In genomic region chr7:91567111-91568012, GRCh38 we compare ENCODE assay signal across 25 cellular contexts.
DNase-seq lines count a peak whose midpoint lies in the region; ATAC-seq and TF ChIP-seq lines count a peak whose summit lies in the region.
"Had no signal": no experiment of that assay in that cellular context is flagged by ENCODE, and none has a peak within 500 bp of the region (broad histone marks: within the 10 kb centered on the region; RNA-seq: fewer than 3 reads in every experiment).

No MANE protein-coding gene starts in this region.

- peak overlapping the region; percentile 40 for H2AFZ ChIP-seq in mammary epithelial cell (ENCODE audit: low read depth, low read length)

- peaks cover 2% of the 10 kb centered on the region for H3K27me3 Mint-ChIP-seq in nephron progenitor cell (ENCODE audit: low read depth, poor library complexity)
- H3K27me3 Mint-ChIP-seq: activated CD8-positive, alpha-beta memory T cell treated with anti-CD3 and anti-CD28 coated beads, Interleukin-2, amount 10 ng/mL, durations not matched to agents 7 days and 5 days; IgD-negative memory B cell; stimulated activated naive CD8-positive, alpha-beta T cell treated with anti-CD3 and anti-CD28 coated beads, Interleukin-15, amount 100 ng/mL, for 72 hours; T-helper 17 cell had no signal

- H3K27ac ChIP-seq in 22Rv1 (peak overlapping the region; percentile 88; the same call in 1 of the 2 replicates), mammary epithelial cell (ENCODE audit: insufficient read depth, low read depth, low read length) (no peak overlapping the region), A673 (ENCODE audit: low read depth, low read length, poor library complexity, severe bottlenecking) (no peak overlapping the region), heart right ventricle (no peak overlapping the region)
- H3K27ac ChIP-seq: neutrophil, thyroid gland had no signal

- dilution Hi-C loops in mammary epithelial cell (cut with HindIII; ENCODE audit: low sequenced_read_pairs), result no loop called here

- H3K4me1 Mint-ChIP-seq in nephron progenitor cell, result peaks cover 45% of the 10 kb centered on the region
- H3K4me1 Mint-ChIP-seq: activated CD8-positive, alpha-beta memory T cell treated with anti-CD3 and anti-CD28 coated beads, Interleukin-2, amount 10 ng/mL, durations not matched to agents 7 days and 5 days; immature natural killer cell; memory B cell; stimulated activated naive CD8-positive, alpha-beta T cell treated with anti-CD3 and anti-CD28 coated beads, Interleukin-15, amount 100 ng/mL, for 72 hours; T-helper 17 cell had no signal

- no peaks in the 10 kb centered on the region for H3K79me2 ChIP-seq in mammary epithelial cell (ENCODE audit: insufficient read depth, low read length)

- BruUV-seq in mammary epithelial cell (replicated peaks; lab: Mats Ljungman, UMichigan) (no TSS peak), A673 (replicated peaks; lab: Mats Ljungman, UMichigan) (no TSS peak)

- H3K4me3 ChIP-seq in mammary epithelial cell (replicated peaks in 1 of 3; ENCODE audit: insufficient read depth in 1 of 3, low read depth in 2 of 3, low read length in 3 of 3) (no peak overlapping the region), A673 (ENCODE audit: low read depth, low read length, poor library complexity, severe bottlenecking) (no peak overlapping the region), heart right ventricle (no peak overlapping the region)
- H3K4me3 ChIP-seq: thyroid gland had no signal

- H3K36me3 ChIP-seq in mammary epithelial cell (ENCODE audit: insufficient read depth, low read length) (no peaks in the 10 kb centered on the region), A673 (ENCODE audit: insufficient read depth, low read length, poor library complexity, severe bottlenecking) (no peaks in the 10 kb centered on the region), heart right ventricle (no peaks in the 10 kb centered on the region)
- H3K36me3 ChIP-seq: neutrophil, thyroid gland had no signal

- no peak overlapping the region for H3K4me2 ChIP-seq in mammary epithelial cell (ENCODE audit: insufficient read depth, low read depth, low read length)

- in situ Hi-C loops in mammary epithelial cell (cut with MboI; ENCODE audit: low sequenced_read_pairs in 2 of 2), result no loop called here

- POLR2A ChIA-PET in A673 (lab: Charles Lee; ENCODE audit: low non-redundant PET), result interaction anchor here (0.6 kb wide), 1 partner anchor 79 kb away, joined by 3 read pairs; no protein-coding TSS in a partner anchor

- peak overlapping the region; percentile 58 for H3K27ac Mint-ChIP-seq in nephron progenitor cell
- H3K27ac Mint-ChIP-seq: activated CD8-positive, alpha-beta memory T cell treated with anti-CD3 and anti-CD28 coated beads, Interleukin-2, amount 10 ng/mL, durations not matched to agents 7 days and 5 days; IgD-negative memory B cell; immature natural killer cell; memory B cell; T-helper 17 cell had no signal

- H3K9me3 Mint-ChIP-seq in nephron progenitor cell, result no peaks in the 10 kb centered on the region
- H3K9me3 Mint-ChIP-seq: memory B cell had no signal

- H3K4me1 ChIP-seq in mammary epithelial cell (ENCODE audit: insufficient read depth, low read length) (peaks cover 10% of the 10 kb centered on the region), A673 (ENCODE audit: insufficient read depth, low read length, poor library complexity, severe bottlenecking) (no peaks in the 10 kb centered on the region), heart right ventricle (peaks cover 0 to 8% (median 0%) of the 10 kb centered on the region in 9 donors)

- CTCF ChIA-PET in mammary epithelial cell (lab: Charles Lee; ENCODE audit: low non-redundant PET) (no interaction called here), A673 (lab: Charles Lee) (no interaction called here)

- H3K9me3 ChIP-seq in mammary epithelial cell (replicated peaks; ENCODE audit: insufficient read depth, low read length) (no peaks in the 10 kb centered on the region), A673 (ENCODE audit: low read depth, low read length, poor library complexity, severe bottlenecking) (no peaks in the 10 kb centered on the region), heart right ventricle (no peaks in the 10 kb centered on the region)
- H3K9me3 ChIP-seq: neutrophil, thyroid gland had no signal

- no peak overlapping the region for H3K4me3 Mint-ChIP-seq in nephron progenitor cell
- H3K4me3 Mint-ChIP-seq: activated CD8-positive, alpha-beta memory T cell treated with anti-CD3 and anti-CD28 coated beads, Interleukin-2, amount 10 ng/mL, durations not matched to agents 7 days and 5 days; IgD-negative memory B cell; immature natural killer cell; memory B cell; stimulated activated naive CD8-positive, alpha-beta T cell treated with anti-CD3 and anti-CD28 coated beads, Interleukin-15, amount 100 ng/mL, for 72 hours; T-helper 17 cell had no signal

- H3K9ac ChIP-seq in mammary epithelial cell (ENCODE audit: insufficient read depth, low read length), result no peak overlapping the region

- DNase-seq in NCI-H146 (lab: John Stamatoyannopoulos, UW), result peak; percentile 60
- DNase-seq in mammary epithelial cell, result no peak
- no peak for DNase-seq in nephron progenitor cell
- DNase-seq in A673 (ENCODE audit: low spot score), result no peak
- DNase-seq in H4 (ENCODE audit: low spot score), result no peak
- DNase-seq in heart right ventricle, result no peak
- DNase-seq: activated CD8-positive, alpha-beta memory T cell treated with anti-CD3 and anti-CD28 coated beads, Interleukin-2, amount 10 ng/mL, durations not matched to agents 7 days and 5 days; activated naive CD4-positive, alpha-beta T cell; activated T-cell treated with anti-CD3 and anti-CD28 coated beads, Interleukin-2, amount 50 U/mL, for 48 hours; immature natural killer cell; NCI-H187 treated with DMSO at 0.1 percent for 48 hours; NCI-H524; OCI-M1; posterior cingulate gyrus; stimulated activated CD4-positive, alpha-beta T cell treated with anti-CD3 and anti-CD28 coated beads, Interleukin-12 subunit alpha, Interleukin-12 subunit beta, amount 100 ng/mL, for 4 hours; stimulated activated CD4-positive, alpha-beta T cell treated with anti-CD3 and anti-CD28 coated beads, Interleukin-2, amount 100 ng/mL, for 48 hours; stimulated activated naive CD8-positive, alpha-beta T cell treated with anti-CD3 and anti-CD28 coated beads, Interleukin-15, amount 100 ng/mL, for 72 hours; T-helper 17 cell; thyroid gland had no signal

- H3K27me3 ChIP-seq in mammary epithelial cell (ENCODE audit: insufficient read depth, low read length) (no peaks in the 10 kb centered on the region), A673 (replicated peaks; ENCODE audit: insufficient read depth, low read depth, low read length, poor library complexity) (no peaks in the 10 kb centered on the region), heart right ventricle (no peaks in the 10 kb centered on the region)
- H3K27me3 ChIP-seq: neutrophil, thyroid gland had no signal

- TF ChIP-seq CTCF in 22Rv1 (IDR thresholded peaks at IDR 0.05) (no peak), mammary epithelial cell (conservative IDR thresholded peaks at IDR 0.05 in 1 of 2, IDR thresholded peaks at IDR 0.05 in 1 of 2; ENCODE audit: extremely low read depth in 1 of 2, insufficient read depth in 1 of 2, low read depth in 1 of 2, low read length in 2 of 2) (no peak), nephron progenitor cell (IDR thresholded peaks at IDR 0.05) (no peak), A673 (conservative IDR thresholded peaks at IDR 0.05; ENCODE audit: low read depth, low read length) (no peak), heart right ventricle (IDR thresholded peaks at IDR 0.05) (no peak)

- H3K36me3 Mint-ChIP-seq in nephron progenitor cell (ENCODE audit: low read depth), result no peaks in the 10 kb centered on the region
- H3K36me3 Mint-ChIP-seq: activated CD8-positive, alpha-beta memory T cell treated with anti-CD3 and anti-CD28 coated beads, Interleukin-2, amount 10 ng/mL, durations not matched to agents 7 days and 5 days; memory B cell had no signal

- intact Hi-C loops in mammary epithelial cell (cut with micrococcal nuclease) (no loop called here), A673 (cut with micrococcal nuclease; ENCODE audit: unreplicated experiment) (no loop called here), heart right ventricle (cut with DNase I) (no loop called here)

- no peak for ATAC-seq in heart right ventricle
- ATAC-seq in GM19324 (IDR thresholded peaks at IDR 0.05; ENCODE audit: low FRiP score, unreplicated experiment), result no peak
- ATAC-seq: activated CD8-positive, alpha-beta memory T cell treated with anti-CD3 and anti-CD28 coated beads, Interleukin-2, amount 10 ng/mL, durations not matched to agents 7 days and 5 days; HCT116; stimulated activated naive CD8-positive, alpha-beta T cell treated with anti-CD3 and anti-CD28 coated beads, Interleukin-15, amount 100 ng/mL, for 72 hours; T-helper 17 cell had no signal

- no peaks in the 10 kb centered on the region for H4K20me1 ChIP-seq in mammary epithelial cell (ENCODE audit: insufficient read depth, low read length)

- WGBS in mammary epithelial cell (ENCODE audit: low coverage, missing lambda C conversion rate), result 29% methylated on average over 6 of the region's 6 CpGs
- 82% methylated on average over 6 of the region's 6 CpGs for WGBS in heart right ventricle, 2 donors
